Comparison of ENCODE assay signal across 21 cellular contexts in the genomic region with DNA sequence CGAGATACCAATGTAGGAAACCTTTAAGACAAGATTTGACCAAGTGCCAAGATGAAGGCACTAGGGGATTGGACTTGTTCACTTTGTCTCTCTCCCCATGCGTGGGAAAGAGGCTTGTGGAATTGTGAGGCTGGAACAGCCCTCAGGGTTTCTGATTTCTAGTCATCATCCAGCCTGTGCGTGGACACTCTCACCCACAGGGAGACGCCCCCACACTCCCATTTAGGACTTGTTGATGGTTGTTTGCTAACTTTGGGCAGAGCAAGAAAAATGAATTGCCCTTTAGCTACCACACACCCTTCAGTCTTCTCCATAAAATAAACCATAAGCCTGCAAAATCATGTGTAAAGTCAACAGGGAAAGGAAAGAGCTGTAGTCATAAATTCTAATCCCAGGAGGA. TPM values are rescaled to one million over a fixed set of nuclear protein-coding genes. Genes with fewer than 3 reads are reported as not detected.
DNase-seq lines count a peak whose midpoint lies in the region; ATAC-seq, FAIRE-seq and TF ChIP-seq lines count a peak whose summit lies in the region.
"Had no signal": no experiment of that assay in that cellular context is flagged by ENCODE, and none has a peak within 500 bp of the region (broad histone marks: within the 10 kb centered on the region; RNA-seq: fewer than 3 reads in every experiment).

No MANE protein-coding gene starts in this region.

- no peak for TF ChIP-seq POLR2A in HepG2 (IDR thresholded peaks at IDR 0.05; ENCODE audit: insufficient read depth in 1 of 2, low read depth in 2 of 2, low read length in 2 of 2)

- no TSS peak for BruUV-seq in HepG2 (replicated peaks; lab: Mats Ljungman, UMichigan)

- DNase-seq in NCI-H69 (lab: John Stamatoyannopoulos, UW) (peak; percentile 46), HepG2 (ENCODE audit: low spot score) (no peak), skeletal muscle cell (ENCODE audit: low read depth) (peak; percentile 64), epidermal melanocyte (ENCODE audit: insufficient read length, low spot score) (no peak), activated gamma-delta T cell treated with Interleukin-2 at 50 U/mL for 16 hours (no peak), MV-4-11 (lab: John Stamatoyannopoulos, UW) (no peak), NCI-H1930 (lab: John Stamatoyannopoulos, UW) (no peak)
- DNase-seq: C1 segment of cervical spinal cord, DMS79 treated with DMSO at 0.1 percent for 48 hours, KBM-7, NCI-H1092, NCI-H146, NCI-H345, NCI-H526 had no signal

- H3K4me1 ChIP-seq in HepG2 (ENCODE audit: insufficient read depth, low read length): peaks cover 78% of the 10 kb centered on the region

- H3K9me3 ChIP-seq in HepG2 (ENCODE audit: low read length): no peaks in the 10 kb centered on the region
- H3K9me3 ChIP-seq: A549 had no signal

- no peaks in the 10 kb centered on the region for H3K36me3 ChIP-seq in HepG2 (replicated peaks in 1 of 2; ENCODE audit: control insufficient read depth in 1 of 2, insufficient read depth in 2 of 2, low read length in 2 of 2)

- no peak for TF ChIP-seq EP300 in HepG2 (IDR thresholded peaks at IDR 0.05; ENCODE audit: low read depth in 2 of 2, low read length in 2 of 2)
- TF ChIP-seq EP300 in HepG2 (CRISPR knock-in tag; IDR thresholded peaks at IDR 0.05; ENCODE audit: borderline replicate concordance): no peak

- H3K4me2 ChIP-seq in HepG2 (ENCODE audit: low read depth, low read length): peak overlapping the region; percentile 4; the same call in 1 of the 2 replicates
- H3K4me2 ChIP-seq: A549 had no signal

- POLR2A ChIA-PET in HepG2 (lab: Yijun Ruan, JAX): interaction anchor here (0.6 to 2.6 kb wide), 2 partner anchors 19 to 23 kb away, joined by 3 to 105 read pairs; a partner anchor contains a TSS

- 89% methylated on average over 4 of the region's 4 CpGs for WGBS in HepG2 (ENCODE audit: low lambda C conversion rate)

- no peaks in the 10 kb centered on the region for H3K27me3 ChIP-seq in HepG2 (ENCODE audit: control insufficient read depth in 1 of 2, insufficient read depth in 2 of 2, low read length in 2 of 2)

- in situ Hi-C loops in HepG2 (cut with HindIII; ENCODE audit: extremely low pct_ligation_motif_present, low pct_unique_long_range_greater_than_20kb): loop anchor here (25.0 kb wide), 1 partner anchor 590 kb away; no protein-coding TSS in a partner anchor

- no peaks in the 10 kb centered on the region for H3K79me2 ChIP-seq in HepG2 (ENCODE audit: insufficient read depth, low read length)

- no peak overlapping the region for H2AFZ ChIP-seq in HepG2 (ENCODE audit: low read length)

- intact Hi-C loops in HepG2 (cut with micrococcal nuclease; ENCODE audit: unreplicated experiment): no loop called here

- CTCF ChIA-PET in HepG2 (lab: Yijun Ruan, JAX; ENCODE audit: low intra/inter-chr PET ratio, low total read pairs): no interaction called here

- TF ChIP-seq RAD21 in HepG2 (CRISPR knock-in tag; IDR thresholded peaks at IDR 0.05): no peak

- no peak for TF ChIP-seq CTCF in HepG2 (CRISPR knock-in tag; IDR thresholded peaks at IDR 0.05)

- no peaks in the 10 kb centered on the region for H4K20me1 ChIP-seq in HepG2 (ENCODE audit: insufficient read depth, low read length)

- peak; percentile 18 for FAIRE-seq in colon (lab: Jason Lieb, UNC)
- no peak for FAIRE-seq in HepG2 (lab: Jason Lieb, UNC)
- FAIRE-seq: A549, H1 had no signal

- H3K4me3 ChIP-seq in HepG2 (replicated peaks in 1 of 3; ENCODE audit: insufficient read depth in 1 of 3, low read depth in 2 of 3, low read length in 3 of 3) (no peak overlapping the region), skeletal muscle cell (ENCODE audit: low read depth, low read length) (no peak overlapping the region)
- H3K4me3 ChIP-seq: A549 had no signal

- H3K27ac ChIP-seq in HepG2 (ENCODE audit: extremely low read length, insufficient read depth, low read length): peak overlapping the region; percentile 48
- H3K27ac ChIP-seq: A549, RWPE1 had no signal

- no peak overlapping the region; the same call in 1 of the 2 replicates for H3K9ac ChIP-seq in HepG2 (ENCODE audit: insufficient read depth, low read depth, low read length)

- ATAC-seq in HepG2: no peak
- ATAC-seq: A549 had no signal

RNA-seq across cellular contexts. Expression of a gene that starts 18.4 kb away (rescaled TPM):
- 1.1 TPM in 2 replicates for total RNA-seq in HepG2 (2016; rRNA removed; fragmentation: Illumina TruSeq; extraction: Trizol)
- total RNA-seq in HepG2 (2016; cell fraction: cytosol; rRNA removed; fragmentation: Illumina TruSeq; extraction: Trizol; ENCODE audit: low read depth): 0.62 and 2.0 TPM in 2 replicates
- total RNA-seq in HepG2 (2016; cell fraction: insoluble cytoplasmic fraction; rRNA removed; fragmentation: Illumina TruSeq; extraction: Trizol): 0.64 and 0.71 TPM in 2 replicates
- 1.1 and 1.2 TPM in 2 replicates for total RNA-seq in HepG2 (2016; cell fraction: membrane; rRNA removed; fragmentation: Illumina TruSeq; extraction: Trizol)
- 1.1 and 2.7 TPM in 2 replicates for total RNA-seq in HepG2 (2016; cell fraction: nucleus; rRNA removed; fragmentation: Illumina TruSeq; extraction: Trizol)
- polyA plus RNA-seq in HepG2 (2011; rRNA removed): 1.9 and 2.6 TPM in 2 replicates
- 0.87 and 1.3 TPM in 2 replicates for polyA plus RNA-seq in HepG2 (2011; cell fraction: cytosol; rRNA removed)
- polyA plus RNA-seq in HepG2 (2011; cell fraction: nucleus; rRNA removed): 1.9 and 2.1 TPM in 2 replicates
- 1.4 and 1.8 TPM in 2 replicates for polyA plus RNA-seq in HepG2 (2012)
- polyA plus RNA-seq in HepG2 (2016; cell fraction: cytosol; fragmentation: Illumina TruSeq; extraction: Trizol; ENCODE audit: low read depth): 0.19 and 0.42 TPM in 2 replicates
- 0.44 and 0.74 TPM in 2 replicates for polyA plus RNA-seq in HepG2 (2016; cell fraction: insoluble cytoplasmic fraction; fragmentation: Illumina TruSeq; extraction: Trizol; ENCODE audit: low read depth)
- 0.29 and 0.34 TPM in 2 replicates for polyA plus RNA-seq in HepG2 (2016; cell fraction: membrane; fragmentation: Illumina TruSeq; extraction: Trizol; ENCODE audit: low read depth)
- polyA plus RNA-seq in HepG2 (2016; cell fraction: nucleus; fragmentation: Illumina TruSeq; extraction: Trizol; ENCODE audit: insufficient read depth, low read depth): 0.83 and 1.5 TPM in 2 replicates
- polyA minus RNA-seq in HepG2 (2011; rRNA and poly(A)+ RNA removed; ENCODE audit: low replicate concordance): 0.05 and 6.0 TPM in 2 replicates
- 3.0 and 3.5 TPM in 2 replicates for polyA minus RNA-seq in HepG2 (2011; cell fraction: cytosol; rRNA and poly(A)+ RNA removed)
- polyA minus RNA-seq in HepG2 (2011; cell fraction: nucleus; rRNA and poly(A)+ RNA removed): 3.5 and 6.0 TPM in 2 replicates
- total RNA-seq: G401 had no signal

RNA-seq across cellular contexts. Expression of a gene that starts 23.4 kb away (rescaled TPM):
- 253 and 379 TPM in 2 replicates for total RNA-seq in HepG2 (2016; rRNA removed; fragmentation: Illumina TruSeq; extraction: Trizol)
- 47.7 and 48.6 TPM in 2 replicates for total RNA-seq in HepG2 (2016; cell fraction: cytosol; rRNA removed; fragmentation: Illumina TruSeq; extraction: Trizol; ENCODE audit: low read depth)
- total RNA-seq in HepG2 (2016; cell fraction: insoluble cytoplasmic fraction; rRNA removed; fragmentation: Illumina TruSeq; extraction: Trizol): 250 and 416 TPM in 2 replicates
- total RNA-seq in HepG2 (2016; cell fraction: membrane; rRNA removed; fragmentation: Illumina TruSeq; extraction: Trizol): 136 and 157 TPM in 2 replicates
- total RNA-seq in HepG2 (2016; cell fraction: nucleus; rRNA removed; fragmentation: Illumina TruSeq; extraction: Trizol): 98.8 and 101 TPM in 2 replicates
- polyA plus RNA-seq in HepG2 (2011; rRNA removed): 175 and 222 TPM in 2 replicates
- 84.7 and 175 TPM in 2 replicates for polyA plus RNA-seq in HepG2 (2011; cell fraction: cytosol; rRNA removed)
- 20.5 and 47.2 TPM in 2 replicates for polyA plus RNA-seq in HepG2 (2011; cell fraction: nucleus; rRNA removed)
- polyA plus RNA-seq in HepG2 (2012): 196 and 210 TPM in 2 replicates
- 58.2 and 60.2 TPM in 2 replicates for polyA plus RNA-seq in HepG2 (2016; cell fraction: cytosol; fragmentation: Illumina TruSeq; extraction: Trizol; ENCODE audit: low read depth)
- polyA plus RNA-seq in HepG2 (2016; cell fraction: insoluble cytoplasmic fraction; fragmentation: Illumina TruSeq; extraction: Trizol; ENCODE audit: low read depth): 380 and 413 TPM in 2 replicates
- polyA plus RNA-seq in HepG2 (2016; cell fraction: membrane; fragmentation: Illumina TruSeq; extraction: Trizol; ENCODE audit: low read depth): 121 and 132 TPM in 2 replicates
- polyA plus RNA-seq in HepG2 (2016; cell fraction: nucleus; fragmentation: Illumina TruSeq; extraction: Trizol; ENCODE audit: insufficient read depth, low read depth): 141 TPM in 2 replicates
- 17.0 and 26.1 TPM in 2 replicates for polyA minus RNA-seq in HepG2 (2011; rRNA and poly(A)+ RNA removed; ENCODE audit: low replicate concordance)
- polyA minus RNA-seq in HepG2 (2011; cell fraction: cytosol; rRNA and poly(A)+ RNA removed): 99.1 and 123 TPM in 2 replicates
- 38.9 and 61.0 TPM in 2 replicates for polyA minus RNA-seq in HepG2 (2011; cell fraction: nucleus; rRNA and poly(A)+ RNA removed)

RNA-seq across cellular contexts. Expression of a gene that starts 48.0 kb away (rescaled TPM):
- total RNA-seq in HepG2 (2016; rRNA removed; fragmentation: Illumina TruSeq; extraction: Trizol): 0.58 and 0.90 TPM in 2 replicates
- 0.20 and 0.26 TPM in 2 replicates for total RNA-seq in HepG2 (2016; cell fraction: cytosol; rRNA removed; fragmentation: Illumina TruSeq; extraction: Trizol; ENCODE audit: low read depth)
- total RNA-seq in HepG2 (2016; cell fraction: insoluble cytoplasmic fraction; rRNA removed; fragmentation: Illumina TruSeq; extraction: Trizol): 0.41 and 0.79 TPM in 2 replicates
- total RNA-seq in HepG2 (2016; cell fraction: membrane; rRNA removed; fragmentation: Illumina TruSeq; extraction: Trizol): 0.25 and 0.41 TPM in 2 replicates
- 1.2 and 1.7 TPM in 2 replicates for total RNA-seq in HepG2 (2016; cell fraction: nucleus; rRNA removed; fragmentation: Illumina TruSeq; extraction: Trizol)
- 2.0 and 2.8 TPM in 2 replicates for polyA plus RNA-seq in HepG2 (2011; rRNA removed)
- polyA plus RNA-seq in HepG2 (2011; cell fraction: cytosol; rRNA removed): 1.5 and 2.3 TPM in 2 replicates
- 0.79 and 1.8 TPM in 2 replicates for polyA plus RNA-seq in HepG2 (2011; cell fraction: nucleus; rRNA removed)
- polyA plus RNA-seq in HepG2 (2012): 2.6 and 4.9 TPM in 2 replicates
- polyA plus RNA-seq in HepG2 (2016; cell fraction: cytosol; fragmentation: Illumina TruSeq; extraction: Trizol; ENCODE audit: low read depth): 0.12 and 0.17 TPM in 2 replicates
- polyA plus RNA-seq in HepG2 (2016; cell fraction: insoluble cytoplasmic fraction; fragmentation: Illumina TruSeq; extraction: Trizol; ENCODE audit: low read depth): 0.52 and 0.73 TPM in 2 replicates
- polyA plus RNA-seq in HepG2 (2016; cell fraction: membrane; fragmentation: Illumina TruSeq; extraction: Trizol; ENCODE audit: low read depth): 0.31 and 0.44 TPM in 2 replicates
- polyA plus RNA-seq in HepG2 (2016; cell fraction: nucleus; fragmentation: Illumina TruSeq; extraction: Trizol; ENCODE audit: insufficient read depth, low read depth): 1.5 and 2.0 TPM in 2 replicates
- polyA minus RNA-seq in HepG2 (2011; rRNA and poly(A)+ RNA removed; ENCODE audit: low replicate concordance): 4.2 TPM in 1 of 2 replicates, not detected in the other
- 2.0 and 3.6 TPM in 2 replicates for polyA minus RNA-seq in HepG2 (2011; cell fraction: cytosol; rRNA and poly(A)+ RNA removed)
- polyA minus RNA-seq in HepG2 (2011; cell fraction: nucleus; rRNA and poly(A)+ RNA removed): 2.4 and 2.6 TPM in 2 replicates
- total RNA-seq: G401, H1, M059J, OCI-LY7 had no signal
- polyA plus RNA-seq: A549, H1 had no signal

RNA-seq across cellular contexts. Expression of a gene that starts 54.6 kb away (rescaled TPM):
- total RNA-seq in HepG2 (2016; rRNA removed; fragmentation: Illumina TruSeq; extraction: Trizol): 0.22 TPM in 1 of 2 replicates, not detected in the other
- total RNA-seq in HepG2 (2016; cell fraction: cytosol; rRNA removed; fragmentation: Illumina TruSeq; extraction: Trizol; ENCODE audit: low read depth): not detected in 2 replicates
- total RNA-seq in HepG2 (2016; cell fraction: insoluble cytoplasmic fraction; rRNA removed; fragmentation: Illumina TruSeq; extraction: Trizol): 0.19 TPM in 1 of 2 replicates, not detected in the other
- 0.31 and 0.34 TPM in 2 replicates for total RNA-seq in HepG2 (2016; cell fraction: membrane; rRNA removed; fragmentation: Illumina TruSeq; extraction: Trizol)
- total RNA-seq in HepG2 (2016; cell fraction: nucleus; rRNA removed; fragmentation: Illumina TruSeq; extraction: Trizol): not detected in 2 replicates
- 0.51 and 0.68 TPM in 2 replicates for polyA plus RNA-seq in HepG2 (2011; rRNA removed)
- polyA plus RNA-seq in HepG2 (2011; cell fraction: cytosol; rRNA removed): 0.09 and 0.26 TPM in 2 replicates
- polyA plus RNA-seq in HepG2 (2011; cell fraction: nucleus; rRNA removed): 1.6 and 2.5 TPM in 2 replicates
- polyA plus RNA-seq in HepG2 (2012): 0.43 and 0.89 TPM in 2 replicates
- polyA plus RNA-seq in HepG2 (2016; cell fraction: cytosol; fragmentation: Illumina TruSeq; extraction: Trizol; ENCODE audit: low read depth): 0.42 TPM in 1 of 2 replicates, not detected in the other
- polyA plus RNA-seq in HepG2 (2016; cell fraction: insoluble cytoplasmic fraction; fragmentation: Illumina TruSeq; extraction: Trizol; ENCODE audit: low read depth): 0.41 TPM in 1 of 2 replicates, not detected in the other
- 0.27 and 0.39 TPM in 2 replicates for polyA plus RNA-seq in HepG2 (2016; cell fraction: membrane; fragmentation: Illumina TruSeq; extraction: Trizol; ENCODE audit: low read depth)
- polyA plus RNA-seq in HepG2 (2016; cell fraction: nucleus; fragmentation: Illumina TruSeq; extraction: Trizol; ENCODE audit: insufficient read depth, low read depth): not detected in 2 replicates
- polyA minus RNA-seq in HepG2 (2011; rRNA and poly(A)+ RNA removed; ENCODE audit: low replicate concordance): 0.30 TPM in 1 of 2 replicates, not detected in the other
- polyA minus RNA-seq in HepG2 (2011; cell fraction: cytosol; rRNA and poly(A)+ RNA removed): not detected in 2 replicates
- 1.4 and 2.0 TPM in 2 replicates for polyA minus RNA-seq in HepG2 (2011; cell fraction: nucleus; rRNA and poly(A)+ RNA removed)
- total RNA-seq: H1 had no signal

Comparison
In these comparisons a context has a peak if more than half of its experiments do, and no peak if none do; other contexts are left out.
1. DNase-seq: peak in NCI-H69 (single experiment) and skeletal muscle cell (single experiment); none in HepG2 (single experiment), epidermal melanocyte (single experiment), activated gamma-delta T cell treated with Interleukin-2 at 50 U/mL for 16 hours (single experiment), MV-4-11 (single experiment) and NCI-H1930 (0 of 2).